ENCODE assay signal across 18 cellular contexts in genomic region chr10:132607491-132607890, GRCh38.
DNase-seq lines count a peak whose midpoint lies in the region; ATAC-seq, FAIRE-seq and TF ChIP-seq lines count a peak whose summit lies in the region.
"Had no signal": no experiment of that assay in that cellular context is flagged by ENCODE, and none has a peak within 500 bp of the region (broad histone marks: within the 10 kb centered on the region; RNA-seq: fewer than 3 reads in every experiment).

No MANE protein-coding gene starts in this region.

- TF ChIP-seq CTCF in right lobe of liver (IDR thresholded peaks at IDR 0.05): no peak
- TF ChIP-seq CTCF in HepG2 (CRISPR knock-in tag; IDR thresholded peaks at IDR 0.05): no peak
- no peak for TF ChIP-seq CTCF in coronary artery (IDR thresholded peaks at IDR 0.05)
- TF ChIP-seq CTCF in omental fat pad (IDR thresholded peaks at IDR 0.05): no peak

- ATAC-seq in right lobe of liver (no peak), HepG2 (no peak), omental fat pad (ENCODE audit: low FRiP score) (no peak), HG02973 (IDR thresholded peaks at IDR 0.05; ENCODE audit: unreplicated experiment) (no peak)
- no peak for ATAC-seq in activated T-helper 17 cell treated with anti-CD3 and anti-CD28 coated beads, Interleukin-2, amount 50 U/mL, for 72 hours (replicated peaks)

- POLR2A ChIA-PET in HepG2 (lab: Yijun Ruan, JAX): no interaction called here

- TF ChIP-seq POLR2A in right lobe of liver (IDR thresholded peaks at IDR 0.05): no peak
- no peak for TF ChIP-seq POLR2A in HepG2 (IDR thresholded peaks at IDR 0.05; ENCODE audit: insufficient read depth in 1 of 2, low read depth in 2 of 2, low read length in 2 of 2)
- no peak for TF ChIP-seq POLR2A in GM12892 (IDR thresholded peaks at IDR 0.05; ENCODE audit: low read depth, low read length)

- intact Hi-C loops in right lobe of liver (cut with DNase I) (no loop called here), HepG2 (cut with micrococcal nuclease; ENCODE audit: unreplicated experiment) (no loop called here)

- DNase-seq in right lobe of liver: peak in 2 of 3 donors; percentile 7 to 36
- DNase-seq in HepG2 (ENCODE audit: low spot score): no peak
- DNase-seq in coronary artery (ENCODE audit: low spot score): peak; percentile 53
- peak; percentile 12 for DNase-seq in omental fat pad (ENCODE audit: low spot score)
- DNase-seq in activated CD8-positive, alpha-beta memory T cell treated with anti-CD3 and anti-CD28 coated beads for 24 hours: no peak
- no peak for DNase-seq in GM12892 (ENCODE audit: insufficient read length)
- DNase-seq: AML-193, Calu3, DND-41, GOT3, Kasumi-1, NCI-H1930, NCI-H2171, NCI-H446 treated with DMSO at 0.1 percent for 48 hours, NCI-H82 had no signal

- no peak for TF ChIP-seq RAD21 in HepG2 (CRISPR knock-in tag; IDR thresholded peaks at IDR 0.05)

- H3K79me2 ChIP-seq in HepG2 (ENCODE audit: insufficient read depth, low read length): peaks cover 5% of the 10 kb centered on the region

- CTCF ChIA-PET in HepG2 (lab: Yijun Ruan, JAX; ENCODE audit: low intra/inter-chr PET ratio, low total read pairs): no interaction called here

- no peaks in the 10 kb centered on the region for H3K36me3 Mint-ChIP-seq in activated T-helper 17 cell treated with anti-CD3 and anti-CD28 coated beads, Interleukin-2, amount 50 U/mL, for 72 hours (ENCODE audit: low read depth)

- no peak overlapping the region for H2AFZ ChIP-seq in HepG2 (ENCODE audit: low read length)

- H3K4me1 ChIP-seq in right lobe of liver (no peaks in the 10 kb centered on the region), HepG2 (ENCODE audit: insufficient read depth, low read length) (0 out of 2 replicates have a peak, but pooled peaks cover 6% of the 10 kb centered on the region)

- no peak overlapping the region for H3K9ac ChIP-seq in HepG2 (ENCODE audit: insufficient read depth, low read depth, low read length)

- H3K4me3 ChIP-seq in right lobe of liver (no peak overlapping the region), HepG2 (replicated peaks in 1 of 3; ENCODE audit: insufficient read depth in 1 of 3, low read depth in 2 of 3, low read length in 3 of 3) (no peak overlapping the region), coronary artery (peak overlapping the region; percentile 53)

- H3K27ac ChIP-seq in right lobe of liver: no peak overlapping the region
- no peak overlapping the region for H3K27ac ChIP-seq in HepG2 (ENCODE audit: extremely low read length, insufficient read depth, low read length)
- no peak overlapping the region for H3K27ac ChIP-seq in coronary artery

- H3K4me2 ChIP-seq in HepG2 (ENCODE audit: low read depth, low read length): no peak overlapping the region

- H4K20me1 ChIP-seq in HepG2 (ENCODE audit: insufficient read depth, low read length): no peaks in the 10 kb centered on the region; the same call in 1 of the 2 replicates

- no peaks in the 10 kb centered on the region for H3K9me3 ChIP-seq in right lobe of liver
- peaks cover 9% of the 10 kb centered on the region; the same call in 1 of the 2 replicates for H3K9me3 ChIP-seq in HepG2 (ENCODE audit: low read length)

- no peaks in the 10 kb centered on the region for H3K27me3 ChIP-seq in right lobe of liver
- no peaks in the 10 kb centered on the region for H3K27me3 ChIP-seq in HepG2 (ENCODE audit: control insufficient read depth in 1 of 2, insufficient read depth in 2 of 2, low read length in 2 of 2)

- H3K4me1 Mint-ChIP-seq in activated T-helper 17 cell treated with anti-CD3 and anti-CD28 coated beads, Interleukin-2, amount 50 U/mL, for 72 hours: peaks cover 34% of the 10 kb centered on the region

- H3K27me3 Mint-ChIP-seq in activated T-helper 17 cell treated with anti-CD3 and anti-CD28 coated beads, Interleukin-2, amount 50 U/mL, for 72 hours: no peaks in the 10 kb centered on the region
- H3K27me3 Mint-ChIP-seq: CD4-positive, alpha-beta T cell had no signal

- 100% methylated on average over 2 of the region's 20 CpGs for whole genome bisulfite sequencing in right lobe of liver (ENCODE audit: insufficient coverage, low coverage, low lambda C conversion rate, missing lambda C conversion rate)
- WGBS in HepG2 (ENCODE audit: low lambda C conversion rate): 100% methylated on average over 7 of the region's 20 CpGs

- no peak overlapping the region for H3K27ac Mint-ChIP-seq in activated T-helper 17 cell treated with anti-CD3 and anti-CD28 coated beads, Interleukin-2, amount 50 U/mL, for 72 hours
- H3K27ac Mint-ChIP-seq: CD4-positive, alpha-beta T cell had no signal

- no peak overlapping the region for H3K4me3 Mint-ChIP-seq in activated T-helper 17 cell treated with anti-CD3 and anti-CD28 coated beads, Interleukin-2, amount 50 U/mL, for 72 hours
- H3K4me3 Mint-ChIP-seq: CD4-positive, alpha-beta T cell had no signal

- H3K9me3 Mint-ChIP-seq in activated T-helper 17 cell treated with anti-CD3 and anti-CD28 coated beads, Interleukin-2, amount 50 U/mL, for 72 hours: no peaks in the 10 kb centered on the region
- H3K9me3 Mint-ChIP-seq: CD4-positive, alpha-beta T cell had no signal

- no peak for TF ChIP-seq EP300 in HepG2 (IDR thresholded peaks at IDR 0.05; ENCODE audit: low read depth in 2 of 2, low read length in 2 of 2)
- TF ChIP-seq EP300 in HepG2 (CRISPR knock-in tag; IDR thresholded peaks at IDR 0.05; ENCODE audit: borderline replicate concordance): no peak

- FAIRE-seq in HepG2 (lab: Jason Lieb, UNC): no peak
- no peak for FAIRE-seq in GM12892 (lab: Jason Lieb, UNC)

- H3K36me3 ChIP-seq in right lobe of liver: no peaks in the 10 kb centered on the region
- no peaks in the 10 kb centered on the region for H3K36me3 ChIP-seq in HepG2 (replicated peaks in 1 of 2; ENCODE audit: control insufficient read depth in 1 of 2, insufficient read depth in 2 of 2, low read length in 2 of 2)

- no TSS peak for BruUV-seq in HepG2 (replicated peaks; lab: Mats Ljungman, UMichigan)

- in situ Hi-C loops in HepG2 (cut with HindIII; ENCODE audit: extremely low pct_ligation_motif_present, low pct_unique_long_range_greater_than_20kb): no loop called here

TF ChIP-seq in HepG2, 621 proteins besides CTCF, POLR2A, EP300 and RAD21:
- no peak for TF ChIP-seq BCLAF1 (IDR thresholded peaks at IDR 0.05)

Comparison
In these comparisons a context has a peak if more than half of its experiments do, and no peak if none do; other contexts are left out.
1. DNase-seq: peak in right lobe of liver (2 of 3), coronary artery (single experiment) and omental fat pad (single experiment); none in HepG2 (single experiment), activated CD8-positive, alpha-beta memory T cell treated with anti-CD3 and anti-CD28 coated beads for 24 hours (single experiment) and GM12892 (single experiment).